10 cellular contexts compared by ENCODE assay signal in genomic region chr1:235246022-235246948, GRCh38.
DNase-seq lines count a peak whose midpoint lies in the region; ATAC-seq and TF ChIP-seq lines count a peak whose summit lies in the region.
"Had no signal": no experiment of that assay in that cellular context is flagged by ENCODE, and none has a peak within 500 bp of the region (broad histone marks: within the 10 kb centered on the region; RNA-seq: fewer than 3 reads in every experiment).

No MANE protein-coding gene starts in this region.

- peak overlapping the region; percentile 31 for H3K27ac Mint-ChIP-seq in activated CD4-positive, alpha-beta T cell treated with anti-CD3 and anti-CD28 coated beads, Interleukin-2, amount 10 ng/mL, durations not matched to agents 7 days and 5 days
- H3K27ac Mint-ChIP-seq in WTC11, result peak overlapping the region; percentile 39; the same call in 1 of the 2 replicates
- H3K27ac Mint-ChIP-seq in natural killer cell, result peak overlapping the region; percentile 24 to 39
- H3K27ac Mint-ChIP-seq in CD8-positive, alpha-beta T cell, result no peak overlapping the region

- intact Hi-C loops in natural killer cell (cut with micrococcal nuclease), result no loop called here
- intact Hi-C loops in CD8-positive, alpha-beta T cell (cut with DNase I, micrococcal nuclease), result loop anchor here in 1 of 2 experiments (5.0 kb wide), 1 partner anchor 261 kb away; no protein-coding TSS in a partner anchor

- H3K4me1 ChIP-seq in CD8-positive, alpha-beta T cell (ENCODE audit: insufficient read depth, low read length), result peaks cover 14% of the 10 kb centered on the region

- peaks cover 26% of the 10 kb centered on the region for H3K36me3 Mint-ChIP-seq in activated CD4-positive, alpha-beta T cell treated with anti-CD3 and anti-CD28 coated beads, Interleukin-2, amount 10 ng/mL, durations not matched to agents 7 days and 5 days (ENCODE audit: low read depth)
- H3K36me3 Mint-ChIP-seq in WTC11 (peaks cover 16% of the 10 kb centered on the region), natural killer cell (no peaks in the 10 kb centered on the region)
- H3K36me3 Mint-ChIP-seq in CD8-positive, alpha-beta T cell, result peaks cover 52% of the 10 kb centered on the region

- peaks cover 35% of the 10 kb centered on the region for H3K4me1 Mint-ChIP-seq in activated CD4-positive, alpha-beta T cell treated with anti-CD3 and anti-CD28 coated beads, Interleukin-2, amount 10 ng/mL, durations not matched to agents 7 days and 5 days
- no peaks in the 10 kb centered on the region for H3K4me1 Mint-ChIP-seq in WTC11
- H3K4me1 Mint-ChIP-seq in natural killer cell, result peaks cover 31 to 33% of the 10 kb centered on the region in 2 donors
- peaks cover 42% of the 10 kb centered on the region for H3K4me1 Mint-ChIP-seq in CD8-positive, alpha-beta T cell (ENCODE audit: low read depth)

- no peaks in the 10 kb centered on the region for H3K9me3 ChIP-seq in CD8-positive, alpha-beta T cell (ENCODE audit: low read length)

- no peaks in the 10 kb centered on the region for H3K27me3 ChIP-seq in CD8-positive, alpha-beta T cell (ENCODE audit: insufficient read depth, low read length)

- H3K4me3 ChIP-seq in CD8-positive, alpha-beta T cell (ENCODE audit: low read depth, low read length), result no peak overlapping the region

- H3K27me3 Mint-ChIP-seq in activated CD4-positive, alpha-beta T cell treated with anti-CD3 and anti-CD28 coated beads, Interleukin-2, amount 10 ng/mL, durations not matched to agents 7 days and 5 days, result no peaks in the 10 kb centered on the region
- H3K27me3 Mint-ChIP-seq in WTC11 (ENCODE audit: low read depth) (no peaks in the 10 kb centered on the region), natural killer cell (ENCODE audit: low read depth in 2 of 2) (no peaks in the 10 kb centered on the region)
- no peaks in the 10 kb centered on the region for H3K27me3 Mint-ChIP-seq in CD8-positive, alpha-beta T cell (ENCODE audit: low read depth)

- no peak overlapping the region for H3K4me3 Mint-ChIP-seq in activated CD4-positive, alpha-beta T cell treated with anti-CD3 and anti-CD28 coated beads, Interleukin-2, amount 10 ng/mL, durations not matched to agents 7 days and 5 days
- H3K4me3 Mint-ChIP-seq in WTC11 (no peak overlapping the region), natural killer cell (no peak overlapping the region)
- no peak overlapping the region for H3K4me3 Mint-ChIP-seq in CD8-positive, alpha-beta T cell

- POLR2A ChIA-PET in activated CD4-positive, alpha-beta T cell treated with anti-CD3 and anti-CD28 coated beads, Interleukin-2, amount 10 ng/mL, durations not matched to agents 7 days and 5 days (lab: Charles Lee), result interaction anchor here (0.7 kb wide), 1 partner anchor 85 kb away, joined by 3 read pairs; the partner anchor contains the start of gene RBM34
- POLR2A ChIA-PET in WTC11 (lab: Charles Lee), result interaction anchor here (0.6 kb wide), 1 partner anchor 30 kb away, joined by 5 read pairs; no protein-coding TSS in a partner anchor
- POLR2A ChIA-PET in CD8-positive, alpha-beta T cell (lab: Charles Lee), result no interaction called here

- H3K27ac ChIP-seq in CD8-positive, alpha-beta T cell (ENCODE audit: low read depth, low read length), result no peak overlapping the region

- peaks cover 4% of the 10 kb centered on the region for H3K36me3 ChIP-seq in CD8-positive, alpha-beta T cell (ENCODE audit: insufficient read depth, low read length)

- DNase-seq in activated CD4-positive, alpha-beta T cell treated with anti-CD3 and anti-CD28 coated beads, Interleukin-2, amount 10 ng/mL, durations not matched to agents 7 days and 5 days, result no peak
- DNase-seq in activated CD4-positive, alpha-beta T cell treated with anti-CD3 and anti-CD28 coated beads, Interleukin-2, amount 50 U/mL, for 48 hours, result no peak
- DNase-seq in WTC11 (ENCODE audit: low spot score), result no peak
- DNase-seq in natural killer cell, result no peak
- DNase-seq in CD8-positive, alpha-beta T cell, result no peak
- DNase-seq in NCI-H524 (lab: John Stamatoyannopoulos, UW), result no peak
- DNase-seq in omental fat pad (ENCODE audit: low spot score), result no peak
- DNase-seq: NCI-H446 treated with DMSO at 0.1 percent for 48 hours; stimulated activated naive CD4-positive, alpha-beta T cell had no signal

- H3K9me3 Mint-ChIP-seq in activated CD4-positive, alpha-beta T cell treated with anti-CD3 and anti-CD28 coated beads, Interleukin-2, amount 10 ng/mL, durations not matched to agents 7 days and 5 days, result no peaks in the 10 kb centered on the region
- H3K9me3 Mint-ChIP-seq in WTC11, result no peaks in the 10 kb centered on the region
- no peaks in the 10 kb centered on the region for H3K9me3 Mint-ChIP-seq in natural killer cell
- no peaks in the 10 kb centered on the region for H3K9me3 Mint-ChIP-seq in CD8-positive, alpha-beta T cell

- TF ChIP-seq CTCF in WTC11 (IDR thresholded peaks at IDR 0.05) (no peak), natural killer cell (IDR thresholded peaks at IDR 0.05) (no peak), omental fat pad (IDR thresholded peaks at IDR 0.05) (no peak)
- TF ChIP-seq CTCF in CD8-positive, alpha-beta T cell (IDR thresholded peaks at IDR 0.05), result no peak

- CTCF ChIA-PET in activated CD4-positive, alpha-beta T cell treated with anti-CD3 and anti-CD28 coated beads, Interleukin-2, amount 10 ng/mL, durations not matched to agents 7 days and 5 days (lab: Charles Lee), result interaction anchor here (1.0 to 1.5 kb wide), 2 partner anchors 12 to 15 kb away, joined by 4 read pairs; no protein-coding TSS in a partner anchor
- CTCF ChIA-PET in WTC11 (lab: Charles Lee), result interaction anchor here (0.6 to 0.9 kb wide), 2 partner anchors 102 to 169 kb away, joined by 3 to 5 read pairs; no protein-coding TSS in a partner anchor
- CTCF ChIA-PET in CD8-positive, alpha-beta T cell (lab: Charles Lee), result interaction anchor here (0.9 to 1.0 kb wide), 3 partner anchors 10 to 171 kb away, joined by 3 to 6 read pairs (median 4); no protein-coding TSS in a partner anchor

- ATAC-seq in HG02852 (IDR thresholded peaks at IDR 0.05; ENCODE audit: unreplicated experiment) (peak; percentile 52), WTC11 (no peak), natural killer cell (no peak), omental fat pad (ENCODE audit: low FRiP score) (no peak)
- no peak for ATAC-seq in CD8-positive, alpha-beta T cell

TF ChIP-seq in WTC11, 78 proteins besides CTCF, POLR2A, EP300 and RAD21:
- TF ChIP-seq KAT7 (CRISPR knock-in tag; IDR thresholded peaks at IDR 0.05; ENCODE audit: borderline replicate concordance) (no peak), ZNF317 (CRISPR knock-in tag; IDR thresholded peaks at IDR 0.05; ENCODE audit: borderline replicate concordance, low read depth) (no peak), HMGA2 (CRISPR knock-in tag; IDR thresholded peaks at IDR 0.05) (no peak), JAZF1 (CRISPR knock-in tag; IDR thresholded peaks at IDR 0.05) (no peak), RELA (CRISPR knock-in tag; IDR thresholded peaks at IDR 0.05; ENCODE audit: borderline replicate concordance) (no peak), TCF7 (CRISPR knock-in tag; IDR thresholded peaks at IDR 0.05; ENCODE audit: low read depth) (no peak), NR2C2 (CRISPR knock-in tag; IDR thresholded peaks at IDR 0.05) (no peak), JUN (CRISPR knock-in tag; IDR thresholded peaks at IDR 0.05) (no peak)
